In genomic region chr4:162837241-162837640, GRCh38 we compare ENCODE assay signal across 22 cellular contexts.
"Had no signal": no experiment of that assay in that cellular context is flagged by ENCODE, and none has a peak within 500 bp of the region (broad histone marks: within the 10 kb centered on the region; RNA-seq: fewer than 3 reads in every experiment).

No MANE protein-coding gene starts in this region.

- H3K27me3 ChIP-seq: esophagus muscularis mucosa, foreskin keratinocyte, gastroesophageal sphincter, heart left ventricle, hepatocyte, left lung, neural progenitor cell, right atrium auricular region, sigmoid colon, spleen, tibial nerve had no signal

- ATAC-seq: foreskin keratinocyte; gastroesophageal sphincter; left lung; naive thymus-derived CD4-positive, alpha-beta T cell; stimulated activated memory B cell treated with anti-CD40 and anti-IgM and Interleukin-4, amounts not matched to agents 10 μg/mL and 1 μg/mL and 100 μg/mL, for 72 hours; stimulated activated naive CD8-positive, alpha-beta T cell treated with anti-CD3 and anti-CD28 coated beads, Interleukin-15, Interleukin-2, amounts not matched to agents 100 U/mL and 50 U/mL, for 24 hours had no signal

- DNase-seq: effector CD8-positive, alpha-beta T cell; endodermal cell; foreskin keratinocyte; kidney; left lung; mesenchymal stem cell; naive thymus-derived CD4-positive, alpha-beta T cell; sigmoid colon; spleen; stimulated activated CD4-positive, alpha-beta T cell treated with anti-CD3 and anti-CD28 coated beads, Interleukin-4, amount 100 ng/mL, for 4 hours; stimulated activated naive CD8-positive, alpha-beta T cell treated with anti-CD3 and anti-CD28 coated beads, Interleukin-15, Interleukin-2, amounts not matched to agents 100 U/mL and 50 U/mL, for 24 hours had no signal

- H3K27ac ChIP-seq: esophagus muscularis mucosa, foreskin keratinocyte, gastroesophageal sphincter, heart left ventricle, hepatocyte, left lung, neural progenitor cell, prostate gland, right atrium auricular region, sigmoid colon, spleen, thoracic aorta, tibial nerve had no signal

- H3K9me3 ChIP-seq: esophagus muscularis mucosa, gastroesophageal sphincter, prostate gland, right atrium auricular region, sigmoid colon, thoracic aorta, tibial nerve had no signal

- H3K4me3 ChIP-seq: esophagus muscularis mucosa, gastroesophageal sphincter, heart left ventricle, hepatocyte, left lung, neural progenitor cell, prostate gland, right atrium auricular region, sigmoid colon, spleen, thoracic aorta, tibial nerve had no signal

- FAIRE-seq: colon, kidney had no signal

- H3K4me1 ChIP-seq: esophagus muscularis mucosa, foreskin keratinocyte, gastroesophageal sphincter, left lung, neural progenitor cell, prostate gland, right atrium auricular region, spleen, tibial nerve had no signal

- H3K36me3 ChIP-seq: esophagus muscularis mucosa, gastroesophageal sphincter, heart left ventricle, left lung, neural progenitor cell, prostate gland, right atrium auricular region, sigmoid colon, spleen, thoracic aorta, tibial nerve had no signal
